ENCODE assay signal across 1 cellular context in genomic region chr17:2418572-2418971, GRCh38.
TF ChIP-seq lines count a peak whose summit lies in the region.

No MANE protein-coding gene starts in this region.

TF ChIP-seq in GM23338, 12 proteins besides CTCF, POLR2A, EP300 and RAD21 (continued from another document):
- no peak for TF ChIP-seq ZNF462 (CRISPR knock-in tag; IDR thresholded peaks at IDR 0.05)
- no peak for TF ChIP-seq STAT1 (IDR thresholded peaks at IDR 0.05; ENCODE audit: unreplicated experiment)
- TF ChIP-seq POLR2AphosphoS5 (IDR thresholded peaks at IDR 0.05; ENCODE audit: low read depth) = no peak
